ENCODE assay signal across 9 cellular contexts in genomic region chr7:25862993-25863726, GRCh38.
A peak's percentile ranks its signal among the peaks of the same experiment; 100 is the strongest.
DNase-seq lines count a peak whose midpoint lies in the region; ATAC-seq, FAIRE-seq and TF ChIP-seq lines count a peak whose summit lies in the region.
"Had no signal": no experiment of that assay in that cellular context is flagged by ENCODE, and none has a peak within 500 bp of the region (broad histone marks: within the 10 kb centered on the region; RNA-seq: fewer than 3 reads in every experiment).

No MANE protein-coding gene starts in this region.

- no peak for DNase-seq in GM19239 (ENCODE audit: insufficient read length, low spot score)
- DNase-seq in NB4 (ENCODE audit: low read depth) = peak; percentile 27
- DNase-seq in activated naive CD8-positive, alpha-beta T cell treated with anti-CD3 and anti-CD28 coated beads, Interleukin-2, amount 10 ng/mL, durations not matched to agents 7 days and 5 days = no peak
- DNase-seq in nephron progenitor cell = no peak
- DNase-seq in stimulated activated CD4-positive, alpha-beta T cell treated with anti-CD3 and anti-CD28 coated beads, Interleukin-15, amount 100 ng/mL, for 24 hours = no peak
- no peak for DNase-seq in HTR-8/SVneo (ENCODE audit: insufficient read length, low spot score)
- DNase-seq: SW 1271 had no signal

- TF ChIP-seq POLR2A in NB4 (IDR thresholded peaks at IDR 0.05; ENCODE audit: extremely low read depth, insufficient read length) = no peak

- FAIRE-seq in GM19239 (lab: Jason Lieb, UNC) (peak; percentile 71), HTR-8/SVneo (lab: Jason Lieb, UNC) (no peak)

- H3K4me1 Mint-ChIP-seq in activated naive CD8-positive, alpha-beta T cell treated with anti-CD3 and anti-CD28 coated beads, Interleukin-2, amount 10 ng/mL, durations not matched to agents 7 days and 5 days = peaks cover 22% of the 10 kb centered on the region
- H3K4me1 Mint-ChIP-seq in nephron progenitor cell = peaks cover 14% of the 10 kb centered on the region

- TF ChIP-seq CTCF in NB4 (IDR thresholded peaks at IDR 0.05; ENCODE audit: low read depth, low read length) = no peak
- no peak for TF ChIP-seq CTCF in nephron progenitor cell (IDR thresholded peaks at IDR 0.05)

- peaks cover 7% of the 10 kb centered on the region for H3K36me3 Mint-ChIP-seq in activated naive CD8-positive, alpha-beta T cell treated with anti-CD3 and anti-CD28 coated beads, Interleukin-2, amount 10 ng/mL, durations not matched to agents 7 days and 5 days
- no peaks in the 10 kb centered on the region for H3K36me3 Mint-ChIP-seq in nephron progenitor cell (ENCODE audit: low read depth)

- no peak overlapping the region for H3K27ac Mint-ChIP-seq in activated naive CD8-positive, alpha-beta T cell treated with anti-CD3 and anti-CD28 coated beads, Interleukin-2, amount 10 ng/mL, durations not matched to agents 7 days and 5 days
- peak overlapping the region; percentile 33 for H3K27ac Mint-ChIP-seq in nephron progenitor cell

- H3K4me3 Mint-ChIP-seq in activated naive CD8-positive, alpha-beta T cell treated with anti-CD3 and anti-CD28 coated beads, Interleukin-2, amount 10 ng/mL, durations not matched to agents 7 days and 5 days = peak overlapping the region; percentile 75
- peak overlapping the region; percentile 50 for H3K4me3 Mint-ChIP-seq in nephron progenitor cell

- H3K27me3 Mint-ChIP-seq in activated naive CD8-positive, alpha-beta T cell treated with anti-CD3 and anti-CD28 coated beads, Interleukin-2, amount 10 ng/mL, durations not matched to agents 7 days and 5 days = peaks cover 83% of the 10 kb centered on the region
- H3K27me3 Mint-ChIP-seq in nephron progenitor cell (ENCODE audit: low read depth, poor library complexity) = peaks cover 56% of the 10 kb centered on the region

- POLR2A ChIA-PET in activated naive CD8-positive, alpha-beta T cell treated with anti-CD3 and anti-CD28 coated beads, Interleukin-2, amount 10 ng/mL, durations not matched to agents 7 days and 5 days (lab: Charles Lee) = interaction anchor here (1.4 kb wide), 1 partner anchor 337 kb away, joined by 8 read pairs; the partner anchor contains the start of gene HNRNPA2B1

- peaks cover 3% of the 10 kb centered on the region for H3K9me3 Mint-ChIP-seq in activated naive CD8-positive, alpha-beta T cell treated with anti-CD3 and anti-CD28 coated beads, Interleukin-2, amount 10 ng/mL, durations not matched to agents 7 days and 5 days
- H3K9me3 Mint-ChIP-seq in nephron progenitor cell = no peaks in the 10 kb centered on the region

- peak overlapping the region; percentile 19 for H3K4me3 ChIP-seq in NB4 (ENCODE audit: low read depth, low read length)

- ATAC-seq in activated naive CD8-positive, alpha-beta T cell treated with anti-CD3 and anti-CD28 coated beads, Interleukin-2, amount 10 ng/mL, durations not matched to agents 7 days and 5 days (ENCODE audit: low read depth) = no peak
- ATAC-seq in GM21723 (IDR thresholded peaks at IDR 0.05; ENCODE audit: unreplicated experiment) (no peak), esophagus mucosa (no peak)
